25 cellular contexts compared by ENCODE assay signal in genomic region chr12:58883576-58884334, GRCh38. TPM values are rescaled to one million over a fixed set of nuclear protein-coding genes. Genes with fewer than 3 reads are reported as not detected.
DNase-seq lines count a peak whose midpoint lies in the region; ATAC-seq and TF ChIP-seq lines count a peak whose summit lies in the region.
"Had no signal": no experiment of that assay in that cellular context is flagged by ENCODE, and none has a peak within 500 bp of the region (broad histone marks: within the 10 kb centered on the region; RNA-seq: fewer than 3 reads in every experiment).

No MANE protein-coding gene starts in this region.

- WGBS in hepatocyte (ENCODE audit: low lambda C conversion rate, missing lambda C conversion rate), result 89% methylated on average over 3 of the region's 3 CpGs

- no peak overlapping the region for H3K9ac ChIP-seq in muscle layer of colon (ENCODE audit: low read length)
- H3K9ac ChIP-seq: BLaER1 treated with 17β-estradiol and CSF1 and Interleukin-3, amounts not matched to agents 10 nM and 100 nM had no signal

- intact Hi-C loops in sciatic nerve (cut with DNase I), result no loop called here

- H3K9me3 ChIP-seq in muscle layer of colon (ENCODE audit: low read length), result no peaks in the 10 kb centered on the region
- no peaks in the 10 kb centered on the region for H3K9me3 ChIP-seq in hepatocyte (ENCODE audit: low read depth)
- H3K9me3 ChIP-seq: BLaER1 treated with 17β-estradiol and CSF1 and Interleukin-3, amounts not matched to agents 10 nM and 100 nM; right lobe of liver; stomach had no signal

- H3K36me3 ChIP-seq in muscle layer of colon (ENCODE audit: insufficient read depth, low read length), result peaks cover 55% of the 10 kb centered on the region
- no peaks in the 10 kb centered on the region for H3K36me3 ChIP-seq in hepatocyte (replicated peaks; ENCODE audit: insufficient read depth, low read depth)
- H3K36me3 ChIP-seq: BLaER1 treated with 17β-estradiol and CSF1 and Interleukin-3, amounts not matched to agents 10 nM and 100 nM had no signal

- H3K4me3 ChIP-seq in muscle layer of colon (ENCODE audit: low read depth in 1 of 2, low read length in 2 of 2) (no peak overlapping the region), hepatocyte (no peak overlapping the region)
- H3K4me3 ChIP-seq: BLaER1 treated with 17β-estradiol and CSF1 and Interleukin-3, amounts not matched to agents 10 nM and 100 nM; right lobe of liver; stomach had no signal

- no peak overlapping the region for H2AFZ ChIP-seq in hepatocyte

- peak; percentile 62 for ATAC-seq in GM18520 (IDR thresholded peaks at IDR 0.05; ENCODE audit: unreplicated experiment)
- peak; percentile 82 for ATAC-seq in HG02610 (IDR thresholded peaks at IDR 0.05; ENCODE audit: unreplicated experiment)
- peak; percentile 57 for ATAC-seq in HG03520 (IDR thresholded peaks at IDR 0.05; ENCODE audit: unreplicated experiment)
- ATAC-seq in sciatic nerve, result no peak
- ATAC-seq: activated CD4-positive, CD25-positive, alpha-beta regulatory T cell treated with anti-CD3 and anti-CD28 coated beads, Interleukin-2, amount 50 U/mL, for 24 hours; naive thymus-derived CD4-positive, alpha-beta T cell; right lobe of liver had no signal

- H3K27ac ChIP-seq in muscle layer of colon (ENCODE audit: low read depth, low read length) (peak overlapping the region; percentile 14), hepatocyte (no peak overlapping the region)
- H3K27ac ChIP-seq: BLaER1 treated with 17β-estradiol and CSF1 and Interleukin-3, amounts not matched to agents 10 nM and 100 nM; right lobe of liver had no signal

- no peak for TF ChIP-seq CTCF in hepatocyte (IDR thresholded peaks at IDR 0.05; ENCODE audit: poor library complexity)

- H3K4me2 ChIP-seq in hepatocyte, result no peak overlapping the region
- H3K4me2 ChIP-seq: BLaER1 treated with 17β-estradiol and CSF1 and Interleukin-3, amounts not matched to agents 10 nM and 100 nM had no signal

- no peaks in the 10 kb centered on the region for H3K9me2 ChIP-seq in hepatocyte (replicated peaks; ENCODE audit: insufficient read depth)

- H3K79me2 ChIP-seq in hepatocyte, result no peaks in the 10 kb centered on the region

- DNase-seq in hepatocyte (ENCODE audit: low spot score) (no peak), sciatic nerve (ENCODE audit: low spot score) (no peak), glomerular visceral epithelial cell (ENCODE audit: extremely low spot score) (no peak)
- DNase-seq in stimulated activated naive CD4-positive, alpha-beta T cell treated with Interleukin-2 at 50 U/mL for 16 hours (lab: John Stamatoyannopoulos, UW), result no peak
- DNase-seq: activated CD4-positive, alpha-beta memory T cell treated with anti-CD3 and anti-CD28 coated beads, Interleukin-2, amount 10 ng/mL, durations not matched to agents 7 days and 5 days; activated effector memory CD4-positive, alpha-beta T cell treated with anti-CD3 and anti-CD28 coated beads, Interleukin-2, amount 50 U/mL, for 16 hours; glutamatergic neuron; GOT3; Karpas-422; mesendoderm; naive thymus-derived CD4-positive, alpha-beta T cell; NCI-H1092; NCI-H187 treated with DMSO at 0.1 percent for 48 hours; NCI-H82; right lobe of liver; SHP77; stomach; trophoblast cell had no signal

- no peaks in the 10 kb centered on the region for H4K20me1 ChIP-seq in hepatocyte (ENCODE audit: insufficient read depth, poor library complexity, severe bottlenecking)
- H4K20me1 ChIP-seq: BLaER1 treated with 17β-estradiol and CSF1 and Interleukin-3, amounts not matched to agents 10 nM and 100 nM had no signal

- H3K27me3 ChIP-seq in muscle layer of colon (ENCODE audit: control insufficient read depth in 1 of 2, insufficient read depth in 2 of 2, low read length in 2 of 2) (no peaks in the 10 kb centered on the region), hepatocyte (no peaks in the 10 kb centered on the region)
- H3K27me3 ChIP-seq: BLaER1 treated with 17β-estradiol and CSF1 and Interleukin-3, amounts not matched to agents 10 nM and 100 nM; right lobe of liver; stomach had no signal

- peaks cover 9% of the 10 kb centered on the region for H3K4me1 ChIP-seq in muscle layer of colon (ENCODE audit: insufficient read depth, low read length)
- H3K4me1 ChIP-seq in hepatocyte (ENCODE audit: insufficient read depth), result no peaks in the 10 kb centered on the region

RNA-seq across cellular contexts. Expression of gene LRIG3, which starts 36.5 kb away (rescaled TPM):
- 63.9 and 71.5 TPM in 2 replicates for total RNA-seq in hepatocyte
- polyA plus RNA-seq in hepatocyte, result 21.7 and 23.7 TPM in 2 replicates
- 54.2 TPM for total RNA-seq in sciatic nerve
- total RNA-seq: OCI-LY7 had no signal
- polyA plus RNA-seq: naive thymus-derived CD4-positive, alpha-beta T cell had no signal
